In genomic region chr2:132651115-132652099, GRCh38 we compare ENCODE assay signal across 9 cellular contexts. TPM values are rescaled to one million over a fixed set of nuclear protein-coding genes. Genes with fewer than 3 reads are reported as not detected.
DNase-seq lines count a peak whose midpoint lies in the region; ATAC-seq and TF ChIP-seq lines count a peak whose summit lies in the region.
"Had no signal": no experiment of that assay in that cellular context is flagged by ENCODE, and none has a peak within 500 bp of the region (broad histone marks: within the 10 kb centered on the region; RNA-seq: fewer than 3 reads in every experiment).

No MANE protein-coding gene starts in this region.

- no peak overlapping the region for H3K27ac ChIP-seq in RWPE1
- no peak overlapping the region for H3K27ac ChIP-seq in heart left ventricle
- no peak overlapping the region for H3K27ac ChIP-seq in transverse colon
- H3K27ac ChIP-seq: BLaER1 treated with 17β-estradiol and CSF1 and Interleukin-3, amounts not matched to agents 10 nM and 100 nM had no signal

- intact Hi-C loops in heart left ventricle (cut with DNase I) (loop anchor here in 4 of 10 donors (10.0 kb wide), 3 partner anchors 513 to 1193 kb away; no protein-coding TSS in a partner anchor), transverse colon (cut with DNase I; ENCODE audit: low total_unique reads) (no loop called here)

- H3K4me1 ChIP-seq in heart left ventricle (no peaks in the 10 kb centered on the region), transverse colon (no peaks in the 10 kb centered on the region)

- H3K36me3 Mint-ChIP-seq in effector memory CD8-positive, alpha-beta T cell (ENCODE audit: insufficient read depth): peaks cover 2% of the 10 kb centered on the region

- H3K9me3 ChIP-seq in heart left ventricle (no peaks in the 10 kb centered on the region), transverse colon (no peaks in the 10 kb centered on the region)
- H3K9me3 ChIP-seq: BLaER1 treated with 17β-estradiol and CSF1 and Interleukin-3, amounts not matched to agents 10 nM and 100 nM had no signal

- DNase-seq in NCI-H82 (lab: John Stamatoyannopoulos, UW): peak; percentile 50
- no peak for DNase-seq in NCI-H82 treated with DMSO at 0.1 percent for 48 hours (lab: John Stamatoyannopoulos, UW; ENCODE audit: unreplicated experiment)
- peak; percentile 52 for DNase-seq in RWPE1 (ENCODE audit: low spot score)
- no peak for DNase-seq in heart left ventricle
- DNase-seq in transverse colon: no peak
- no peak for DNase-seq in effector memory CD8-positive, alpha-beta T cell
- no peak for DNase-seq in NCI-H2196 treated with DMSO at 0.1 percent for 48 hours (lab: John Stamatoyannopoulos, UW; ENCODE audit: unreplicated experiment)

- in situ Hi-C loops in transverse colon (cut with MboI; ENCODE audit: low pct_ligation_motif_present in 1 of 4, low pct_unique_long_range_greater_than_20kb in 1 of 4, low sequenced_read_pairs in 3 of 4): loop anchor here in 1 of 4 donors (25.0 kb wide), 1 partner anchor 511 kb away; no protein-coding TSS in a partner anchor

- H3K4me3 Mint-ChIP-seq in effector memory CD8-positive, alpha-beta T cell: no peak overlapping the region

- no peak for TF ChIP-seq EP300 in transverse colon (IDR thresholded peaks at IDR 0.05; ENCODE audit: low read depth)

- H3K27me3 ChIP-seq in heart left ventricle (peaks cover 0 to 9% (median 0%) of the 10 kb centered on the region in 9 donors), transverse colon (no peaks in the 10 kb centered on the region)
- H3K27me3 ChIP-seq: BLaER1 treated with 17β-estradiol and CSF1 and Interleukin-3, amounts not matched to agents 10 nM and 100 nM had no signal

- WGBS in heart left ventricle, 4 donors: 60 to 83% (median 72%) methylated on average over 13 of the region's 13 CpGs
- 77 to 81% methylated on average over 5 to 13 of the region's 13 CpGs for whole genome bisulfite sequencing in transverse colon (ENCODE audit: low coverage in 1 of 2), 2 donors

- peaks cover 8 to 11% of the 10 kb centered on the region in 2 donors for H3K9me3 Mint-ChIP-seq in effector memory CD8-positive, alpha-beta T cell

- H3K36me3 ChIP-seq in heart left ventricle (no peaks in the 10 kb centered on the region), transverse colon (no peaks in the 10 kb centered on the region)
- H3K36me3 ChIP-seq: BLaER1 treated with 17β-estradiol and CSF1 and Interleukin-3, amounts not matched to agents 10 nM and 100 nM had no signal

- no peak overlapping the region for H3K27ac Mint-ChIP-seq in effector memory CD8-positive, alpha-beta T cell

- ATAC-seq in heart left ventricle (peak in 1 of 4 donors; percentile 57), GM21619 (IDR thresholded peaks at IDR 0.05; ENCODE audit: unreplicated experiment) (no peak)
- no peak for ATAC-seq in effector memory CD8-positive, alpha-beta T cell (replicated peaks)

- TF ChIP-seq CTCF in RWPE1 (conservative IDR thresholded peaks at IDR 0.05; ENCODE audit: low read depth) (peak; percentile 45), heart left ventricle (IDR thresholded peaks at IDR 0.05) (peak in 9 of 12 donors; percentile 24 to 73 (median 49)), transverse colon (IDR thresholded peaks at IDR 0.05) (peak in 3 of 5 experiments; percentile 18 to 55 (median 53))

- H3K4me1 Mint-ChIP-seq in effector memory CD8-positive, alpha-beta T cell (ENCODE audit: low read depth in 2 of 2): no peaks in the 10 kb centered on the region

- CTCF ChIA-PET in RWPE1 (lab: Yijun Ruan, JAX): interaction anchor here (0.5 to 1.4 kb wide), 10 partner anchors 17 to 1269 kb away, joined by 3 to 5 read pairs (median 3); no protein-coding TSS in a partner anchor

- TF ChIP-seq POLR2A in heart left ventricle (IDR thresholded peaks at IDR 0.05) (no peak), transverse colon (IDR thresholded peaks at IDR 0.05) (no peak)

- peaks cover 0 to 7% of the 10 kb centered on the region in 2 donors for H3K27me3 Mint-ChIP-seq in effector memory CD8-positive, alpha-beta T cell

- POLR2A ChIA-PET in RWPE1 (lab: Yijun Ruan, JAX; ENCODE audit: low non-redundant PET): no interaction called here

- H3K4me3 ChIP-seq in heart left ventricle (no peak overlapping the region), transverse colon (no peak overlapping the region)
- H3K4me3 ChIP-seq: BLaER1 treated with 17β-estradiol and CSF1 and Interleukin-3, amounts not matched to agents 10 nM and 100 nM had no signal

RNA-seq across cellular contexts. Expression of gene LYPD1, which starts 18.6 kb away (rescaled TPM):
- total RNA-seq in heart left ventricle (1 to 10 TPM in 1 of 9 donors, under 1 TPM in 5, not detected in 3; 0.22 to 1.8 (median 0.39) TPM), transverse colon (1 to 10 TPM in 1 of 4 donors, under 1 TPM in 2, not detected in 1; 0.27 to 3.6 (median 0.32) TPM)
- under 1 TPM; 0.15 to 0.33 TPM for polyA plus RNA-seq in heart left ventricle

Comparison
In these comparisons a context has a peak if more than half of its experiments do, and no peak if none do; other contexts are left out.
1. DNase-seq: peak in NCI-H82 (single experiment) and RWPE1 (single experiment); none in NCI-H82 treated with DMSO at 0.1 percent for 48 hours (single experiment), heart left ventricle (0 of 5), transverse colon (single experiment), effector memory CD8-positive, alpha-beta T cell (0 of 3) and NCI-H2196 treated with DMSO at 0.1 percent for 48 hours (single experiment).
2. Peak in every context shown above with its lines, with median percentiles within 50 percentile points of each other: CTCF ChIP-seq.